ENCODE assay signal across 8 cellular contexts in the genomic region with DNA sequence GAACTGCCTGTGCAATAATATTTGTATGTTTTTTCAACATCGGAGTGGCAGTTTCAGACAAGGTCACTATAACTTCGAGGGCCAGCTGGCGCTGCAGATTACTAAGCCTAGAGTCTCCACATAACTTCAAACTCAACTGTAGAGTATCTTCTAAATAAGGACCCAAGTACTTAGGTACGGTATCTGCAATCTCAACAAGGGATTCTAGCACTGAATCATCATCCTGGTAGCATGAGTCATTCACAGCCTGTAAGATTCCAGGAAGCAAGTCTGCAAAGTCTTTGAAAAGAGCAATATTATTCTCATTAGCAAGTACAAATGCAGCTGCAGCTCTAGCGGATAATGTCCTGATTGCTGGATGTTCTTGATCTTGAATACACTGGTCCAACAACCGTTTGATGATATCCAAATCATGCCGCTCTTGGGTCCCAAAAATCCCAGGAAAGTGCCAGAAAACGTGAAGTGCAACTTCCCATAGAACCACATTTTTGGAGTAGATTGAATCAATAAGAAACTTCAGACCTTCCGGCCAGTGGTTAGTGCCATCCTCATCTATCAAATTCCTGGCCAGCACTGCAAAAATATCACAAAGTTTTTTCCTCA. TPM values are rescaled to one million over a fixed set of nuclear protein-coding genes. Genes with fewer than 3 reads are reported as not detected.
A peak's percentile ranks its signal among the peaks of the same experiment; 100 is the strongest.
DNase-seq lines count a peak whose midpoint lies in the region; ATAC-seq and TF ChIP-seq lines count a peak whose summit lies in the region.

No MANE protein-coding gene starts in this region.

- H2AFZ ChIP-seq in neural progenitor cell (replicated peaks) = peak overlapping the region; percentile 97

- H3K4me3 Mint-ChIP-seq in T-helper 17 cell (peak overlapping the region; percentile 97), neural progenitor cell (peak overlapping the region; percentile 96)

- H3K27ac Mint-ChIP-seq in T-helper 17 cell = peak overlapping the region; percentile 96
- peak overlapping the region; percentile 97 for H3K27ac Mint-ChIP-seq in neural progenitor cell

- ATAC-seq in T-helper 17 cell (no peak), GM21723 (IDR thresholded peaks at IDR 0.05; ENCODE audit: unreplicated experiment) (no peak)

- H3K36me3 Mint-ChIP-seq in T-helper 17 cell (ENCODE audit: low read depth) (peaks cover 5% of the 10 kb centered on the region), neural progenitor cell (peaks cover 25% of the 10 kb centered on the region)

- peaks cover 7% of the 10 kb centered on the region for H3F3A ChIP-seq in neural progenitor cell (ENCODE audit: low read depth)

- peak overlapping the region; percentile 95 for H3K9ac ChIP-seq in neural progenitor cell

- intact Hi-C loops in esophagus muscularis mucosa (cut with DNase I) = loop anchor here (10.0 kb wide), 2 partner anchors 560 to 740 kb away; a partner anchor contains a TSS

- H3K27me3 Mint-ChIP-seq in T-helper 17 cell (no peaks in the 10 kb centered on the region), neural progenitor cell (ENCODE audit: insufficient read depth, low read depth) (no peaks in the 10 kb centered on the region)

- peaks cover 57% of the 10 kb centered on the region for H3K79me2 ChIP-seq in neural progenitor cell (ENCODE audit: low read depth)

- DNase-seq in activated CD4-positive, alpha-beta T cell treated with anti-CD3 and anti-CD28 coated beads for 48 hours = peak; percentile 11
- no peak for DNase-seq in activated CD4-positive, alpha-beta T cell treated with anti-CD3 and anti-CD28 coated beads for 1 hour
- no peak for DNase-seq in T-helper 17 cell
- DNase-seq in esophagus muscularis mucosa (ENCODE audit: extremely low spot score) = no peak
- no peak for DNase-seq in neural progenitor cell (ENCODE audit: low spot score)
- no peak for DNase-seq in SKM-1 (lab: John Stamatoyannopoulos, UW; ENCODE audit: unreplicated experiment)
- DNase-seq in NCI-H2029 (lab: John Stamatoyannopoulos, UW) = no peak

- peaks cover 22 to 45% (median 38%) of the 10 kb centered on the region in 4 donors for H3K4me1 ChIP-seq in esophagus muscularis mucosa
- peaks cover 22% of the 10 kb centered on the region for H3K4me1 ChIP-seq in neural progenitor cell

- WGBS in esophagus muscularis mucosa = 37% methylated on average over 9 of the region's 9 CpGs

- TF ChIP-seq POLR2A in esophagus muscularis mucosa (IDR thresholded peaks at IDR 0.05; ENCODE audit: low read depth) = no peak

- H3K4me3 ChIP-seq in esophagus muscularis mucosa (peak overlapping the region; percentile 67 to 78 (median 75)), neural progenitor cell (peak overlapping the region; percentile 96)

- no peak for TF ChIP-seq EP300 in esophagus muscularis mucosa (IDR thresholded peaks at IDR 0.05)

- H3K9me3 ChIP-seq in T-helper 17 cell (ENCODE audit: control insufficient read depth, low read length, poor library complexity, severe bottlenecking) (peaks cover 3% of the 10 kb centered on the region), esophagus muscularis mucosa (no peaks in the 10 kb centered on the region), neural progenitor cell (ENCODE audit: low read depth) (no peaks in the 10 kb centered on the region)

- peaks cover 10% of the 10 kb centered on the region for H3K4me1 Mint-ChIP-seq in T-helper 17 cell
- H3K4me1 Mint-ChIP-seq in neural progenitor cell = peaks cover 35% of the 10 kb centered on the region

- no peaks in the 10 kb centered on the region for H3K9me3 Mint-ChIP-seq in neural progenitor cell

- TF ChIP-seq CTCF in esophagus muscularis mucosa (IDR thresholded peaks at IDR 0.05) = no peak
- TF ChIP-seq CTCF in neural progenitor cell (IDR thresholded peaks at IDR 0.05) = no peak

- H3K4me2 ChIP-seq in neural progenitor cell = peak overlapping the region; percentile 94

- H3K27me3 ChIP-seq in esophagus muscularis mucosa (no peaks in the 10 kb centered on the region), neural progenitor cell (no peaks in the 10 kb centered on the region)

- peaks cover 0 to 29% (median 8%) of the 10 kb centered on the region in 4 donors for H3K36me3 ChIP-seq in esophagus muscularis mucosa
- H3K36me3 ChIP-seq in neural progenitor cell = peaks cover 14% of the 10 kb centered on the region

- peaks cover 12% of the 10 kb centered on the region for H4K20me1 ChIP-seq in neural progenitor cell (ENCODE audit: low read depth)

- H3K27ac ChIP-seq in esophagus muscularis mucosa (replicated peaks in 1 of 4) (peak overlapping the region; percentile 82 to 87 (median 85)), neural progenitor cell (no peak overlapping the region)

RNA-seq across cellular contexts. Expression of a gene that starts 0.7 kb away (rescaled TPM):
- total RNA-seq in T-helper 17 cell (10 to 100 TPM; 30.4 to 32.2 TPM), esophagus muscularis mucosa (10 to 100 TPM in 3 of 4 donors, 1 to 10 TPM in 1; 10.0 to 13.9 (median 12.1) TPM), neural progenitor cell (ENCODE audit: low replicate concordance) (43.6 and 63.0 TPM in 2 replicates)
